ENCODE assay signal across 17 cellular contexts in genomic region chr14:57245941-57246340, GRCh38. TPM values are rescaled to one million over a fixed set of nuclear protein-coding genes. Genes with fewer than 3 reads are reported as not detected.
A peak's percentile ranks its signal among the peaks of the same experiment; 100 is the strongest.
DNase-seq lines count a peak whose midpoint lies in the region; ATAC-seq and TF ChIP-seq lines count a peak whose summit lies in the region.
"Had no signal": no experiment of that assay in that cellular context is flagged by ENCODE, and none has a peak within 500 bp of the region (broad histone marks: within the 10 kb centered on the region; RNA-seq: fewer than 3 reads in every experiment).

No MANE protein-coding gene starts in this region.

- peaks cover 4% of the 10 kb centered on the region for H4K20me1 ChIP-seq in GM23338 (replicated peaks; ENCODE audit: insufficient read depth)

- DNase-seq in AG10803 (ENCODE audit: low read depth), result peak; percentile 4
- DNase-seq in GM23338 (ENCODE audit: low spot score), result no peak
- peak; percentile 31 for DNase-seq in iris pigment epithelial cell (ENCODE audit: low read depth)
- DNase-seq in activated CD8-positive, alpha-beta T cell treated with anti-CD3 and anti-CD28 coated beads for 36 hours, result no peak
- DNase-seq in NCI-H2081 treated with DMSO at 0.1 percent for 48 hours (lab: John Stamatoyannopoulos, UW), result no peak
- DNase-seq in NCI-H345 (lab: John Stamatoyannopoulos, UW), result no peak
- DNase-seq: Calu3, DMS79, NCI-H146, NCI-H446 treated with DMSO at 0.1 percent for 48 hours, NCI-H82, Peyer's patch, Right ventricle myocardium superior had no signal

- intact Hi-C loops in activated CD8-positive, alpha-beta T cell treated with anti-CD3 and anti-CD28 coated beads for 36 hours (cut with micrococcal nuclease), result no loop called here

- H3K9me2 ChIP-seq in GM23338 (ENCODE audit: insufficient read depth), result no peaks in the 10 kb centered on the region

- H3K36me3 ChIP-seq in GM23338 (ENCODE audit: insufficient read depth), result no peaks in the 10 kb centered on the region; the same call in 1 of the 2 replicates
- H3K36me3 ChIP-seq: HAP-1 had no signal

- H3K4me3 ChIP-seq in AG10803 (ENCODE audit: low read length) (no peak overlapping the region), GM23338 (no peak overlapping the region)
- H3K4me3 ChIP-seq: HAP-1, K562, Peyer's patch had no signal

- no peaks in the 10 kb centered on the region for H3K27me3 Mint-ChIP-seq in GM23338 (ENCODE audit: insufficient read depth, low read depth, poor library complexity)
- no peaks in the 10 kb centered on the region for H3K27me3 Mint-ChIP-seq in activated T-helper 17 cell treated with anti-CD3 and anti-CD28 coated beads, Interleukin-2, amount 50 U/mL, for 72 hours
- no peaks in the 10 kb centered on the region for H3K27me3 Mint-ChIP-seq in activated CD8-positive, alpha-beta T cell treated with anti-CD3 and anti-CD28 coated beads for 36 hours

- no peak overlapping the region for H3K27ac ChIP-seq in GM23338 (ENCODE audit: low read depth)
- H3K27ac ChIP-seq: Peyer's patch had no signal

- no peak overlapping the region for H2AFZ ChIP-seq in GM23338

- H3K36me3 Mint-ChIP-seq in GM23338 (ENCODE audit: low read depth), result peaks cover 4% of the 10 kb centered on the region; the same call in 2 of the 3 replicates
- H3K36me3 Mint-ChIP-seq in activated T-helper 17 cell treated with anti-CD3 and anti-CD28 coated beads, Interleukin-2, amount 50 U/mL, for 72 hours (ENCODE audit: low read depth), result peaks cover 55% of the 10 kb centered on the region
- H3K36me3 Mint-ChIP-seq in activated CD8-positive, alpha-beta T cell treated with anti-CD3 and anti-CD28 coated beads for 36 hours (ENCODE audit: low read depth), result peaks cover 3% of the 10 kb centered on the region

- no peak overlapping the region for H3K4me2 ChIP-seq in GM23338

- TF ChIP-seq CTCF in AG10803 (conservative IDR thresholded peaks at IDR 0.05; ENCODE audit: low read length), result no peak
- no peak for TF ChIP-seq CTCF in GM23338 (conservative IDR thresholded peaks at IDR 0.05; ENCODE audit: low read depth in 2 of 2)
- TF ChIP-seq CTCF in activated CD8-positive, alpha-beta T cell treated with anti-CD3 and anti-CD28 coated beads for 36 hours (IDR thresholded peaks at IDR 0.05), result no peak

- H3K4me1 Mint-ChIP-seq in GM23338, result no peaks in the 10 kb centered on the region
- peaks cover 5% of the 10 kb centered on the region for H3K4me1 Mint-ChIP-seq in activated T-helper 17 cell treated with anti-CD3 and anti-CD28 coated beads, Interleukin-2, amount 50 U/mL, for 72 hours
- peaks cover 7% of the 10 kb centered on the region for H3K4me1 Mint-ChIP-seq in activated CD8-positive, alpha-beta T cell treated with anti-CD3 and anti-CD28 coated beads for 36 hours (ENCODE audit: low read depth)

- ATAC-seq in GM23338 (no peak), HG02588 (IDR thresholded peaks at IDR 0.05; ENCODE audit: unreplicated experiment) (no peak)
- no peak for ATAC-seq in activated T-helper 17 cell treated with anti-CD3 and anti-CD28 coated beads, Interleukin-2, amount 50 U/mL, for 72 hours (replicated peaks)
- ATAC-seq in activated CD8-positive, alpha-beta T cell treated with anti-CD3 and anti-CD28 coated beads for 36 hours, result no peak
- ATAC-seq: K562 had no signal

- no peaks in the 10 kb centered on the region for H3K9me3 Mint-ChIP-seq in GM23338
- no peaks in the 10 kb centered on the region for H3K9me3 Mint-ChIP-seq in activated T-helper 17 cell treated with anti-CD3 and anti-CD28 coated beads, Interleukin-2, amount 50 U/mL, for 72 hours
- H3K9me3 Mint-ChIP-seq in activated CD8-positive, alpha-beta T cell treated with anti-CD3 and anti-CD28 coated beads for 36 hours, result no peaks in the 10 kb centered on the region

- H3K79me2 ChIP-seq in GM23338 (replicated peaks; ENCODE audit: insufficient read depth), result peaks cover 26% of the 10 kb centered on the region

- no peaks in the 10 kb centered on the region for H3K27me3 ChIP-seq in GM23338 (ENCODE audit: insufficient read depth)
- H3K27me3 ChIP-seq: Peyer's patch had no signal

- POLR2A ChIA-PET in activated CD8-positive, alpha-beta T cell treated with anti-CD3 and anti-CD28 coated beads for 36 hours (lab: Charles Lee), result no interaction called here

- H3K4me1 ChIP-seq in GM23338 (ENCODE audit: insufficient read depth), result no peaks in the 10 kb centered on the region
- H3K4me1 ChIP-seq: Peyer's patch had no signal

- CTCF ChIA-PET in activated CD8-positive, alpha-beta T cell treated with anti-CD3 and anti-CD28 coated beads for 36 hours (lab: Charles Lee), result no interaction called here

- H3F3A ChIP-seq in GM23338 (replicated peaks; ENCODE audit: low read depth), result no peaks in the 10 kb centered on the region

- H3K27ac Mint-ChIP-seq in GM23338, result peak overlapping the region; percentile 74
- H3K27ac Mint-ChIP-seq in activated T-helper 17 cell treated with anti-CD3 and anti-CD28 coated beads, Interleukin-2, amount 50 U/mL, for 72 hours, result peak overlapping the region; percentile 50
- no peak overlapping the region for H3K27ac Mint-ChIP-seq in activated CD8-positive, alpha-beta T cell treated with anti-CD3 and anti-CD28 coated beads for 36 hours

- no peak overlapping the region for H3K4me3 Mint-ChIP-seq in GM23338
- no peak overlapping the region for H3K4me3 Mint-ChIP-seq in activated T-helper 17 cell treated with anti-CD3 and anti-CD28 coated beads, Interleukin-2, amount 50 U/mL, for 72 hours
- no peak overlapping the region for H3K4me3 Mint-ChIP-seq in activated CD8-positive, alpha-beta T cell treated with anti-CD3 and anti-CD28 coated beads for 36 hours

TF ChIP-seq in GM23338, 12 proteins besides CTCF, POLR2A, EP300 and RAD21 (continues in another document):
- TF ChIP-seq, protein P1, sequence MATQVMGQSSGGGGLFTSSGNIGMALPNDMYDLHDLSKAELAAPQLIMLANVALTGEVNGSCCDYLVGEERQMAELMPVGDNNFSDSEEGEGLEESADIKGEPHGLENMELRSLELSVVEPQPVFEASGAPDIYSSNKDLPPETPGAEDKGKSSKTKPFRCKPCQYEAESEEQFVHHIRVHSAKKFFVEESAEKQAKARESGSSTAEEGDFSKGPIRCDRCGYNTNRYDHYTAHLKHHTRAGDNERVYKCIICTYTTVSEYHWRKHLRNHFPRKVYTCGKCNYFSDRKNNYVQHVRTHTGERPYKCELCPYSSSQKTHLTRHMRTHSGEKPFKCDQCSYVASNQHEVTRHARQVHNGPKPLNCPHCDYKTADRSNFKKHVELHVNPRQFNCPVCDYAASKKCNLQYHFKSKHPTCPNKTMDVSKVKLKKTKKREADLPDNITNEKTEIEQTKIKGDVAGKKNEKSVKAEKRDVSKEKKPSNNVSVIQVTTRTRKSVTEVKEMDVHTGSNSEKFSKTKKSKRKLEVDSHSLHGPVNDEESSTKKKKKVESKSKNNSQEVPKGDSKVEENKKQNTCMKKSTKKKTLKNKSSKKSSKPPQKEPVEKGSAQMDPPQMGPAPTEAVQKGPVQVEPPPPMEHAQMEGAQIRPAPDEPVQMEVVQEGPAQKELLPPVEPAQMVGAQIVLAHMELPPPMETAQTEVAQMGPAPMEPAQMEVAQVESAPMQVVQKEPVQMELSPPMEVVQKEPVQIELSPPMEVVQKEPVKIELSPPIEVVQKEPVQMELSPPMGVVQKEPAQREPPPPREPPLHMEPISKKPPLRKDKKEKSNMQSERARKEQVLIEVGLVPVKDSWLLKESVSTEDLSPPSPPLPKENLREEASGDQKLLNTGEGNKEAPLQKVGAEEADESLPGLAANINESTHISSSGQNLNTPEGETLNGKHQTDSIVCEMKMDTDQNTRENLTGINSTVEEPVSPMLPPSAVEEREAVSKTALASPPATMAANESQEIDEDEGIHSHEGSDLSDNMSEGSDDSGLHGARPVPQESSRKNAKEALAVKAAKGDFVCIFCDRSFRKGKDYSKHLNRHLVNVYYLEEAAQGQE (IDR thresholded peaks at IDR 0.05; ENCODE audit: unreplicated experiment), result no peak
- TF ChIP-seq NANOG (IDR thresholded peaks at IDR 0.05; ENCODE audit: borderline replicate concordance), result no peak
- no peak for TF ChIP-seq ETS1 (IDR thresholded peaks at IDR 0.05)
- TF ChIP-seq ZNF331 (CRISPR knock-in tag; IDR thresholded peaks at IDR 0.05; ENCODE audit: low read depth), result no peak
- TF ChIP-seq JUNB (IDR thresholded peaks at IDR 0.05; ENCODE audit: unreplicated experiment), result no peak
- no peak for TF ChIP-seq EZH2phosphoT487 (IDR thresholded peaks at IDR 0.05; ENCODE audit: unreplicated experiment)
- TF ChIP-seq STAT1 (IDR thresholded peaks at IDR 0.05; ENCODE audit: unreplicated experiment), result no peak
- no peak for TF ChIP-seq ZNF114 (CRISPR knock-in tag; IDR thresholded peaks at IDR 0.05)
- no peak for TF ChIP-seq POLR2AphosphoS5 (IDR thresholded peaks at IDR 0.05; ENCODE audit: low read depth)
- no peak for TF ChIP-seq CREB1 (CRISPR knock-in tag; IDR thresholded peaks at IDR 0.05; ENCODE audit: low read depth)

RNA-seq across cellular contexts. Expression of gene EXOC5, which starts 22.8 kb away (rescaled TPM):
- 55.9 and 69.3 TPM in 2 replicates for total RNA-seq in GM23338 (2014; rRNA removed; shearing (Covaris generic))
- 22.5 and 26.4 TPM in 2 replicates for polyA plus RNA-seq in GM23338 (2016; fragmentation: Nextera tagmentation; extraction: Ambion mirVana)
- 10 to 100 TPM; 59.0 to 67.6 TPM for total RNA-seq in activated T-helper 17 cell treated with anti-CD3 and anti-CD28 coated beads, Interleukin-2, amount 50 U/mL, for 72 hours
- total RNA-seq in activated CD8-positive, alpha-beta T cell treated with anti-CD3 and anti-CD28 coated beads for 36 hours, result 10 to 100 TPM; 72.8 to 75.1 TPM

RNA-seq across cellular contexts. Expression of gene AP5M1, which starts 22.8 kb away (rescaled TPM):
- total RNA-seq in GM23338 (2014; rRNA removed; shearing (Covaris generic)), result 39.2 and 43.7 TPM in 2 replicates
- 23.5 and 27.2 TPM in 2 replicates for polyA plus RNA-seq in GM23338 (2016; fragmentation: Nextera tagmentation; extraction: Ambion mirVana)
- 10 to 100 TPM; 25.5 to 34.9 TPM for total RNA-seq in activated T-helper 17 cell treated with anti-CD3 and anti-CD28 coated beads, Interleukin-2, amount 50 U/mL, for 72 hours
- 10 to 100 TPM; 29.1 to 31.1 TPM for total RNA-seq in activated CD8-positive, alpha-beta T cell treated with anti-CD3 and anti-CD28 coated beads for 36 hours

Comparison
In these comparisons a context has a peak if more than half of its experiments do, and no peak if none do; other contexts are left out.
1. DNase-seq: peak in AG10803 (single experiment) and iris pigment epithelial cell (single experiment); none in GM23338 (single experiment), activated CD8-positive, alpha-beta T cell treated with anti-CD3 and anti-CD28 coated beads for 36 hours (single experiment), NCI-H2081 treated with DMSO at 0.1 percent for 48 hours (single experiment) and NCI-H345 (single experiment).